Comparison of ENCODE assay signal across 28 cellular contexts in genomic region chr1:53535846-53536245, GRCh38.
DNase-seq lines count a peak whose midpoint lies in the region; ATAC-seq, FAIRE-seq and TF ChIP-seq lines count a peak whose summit lies in the region.
"Had no signal": no experiment of that assay in that cellular context is flagged by ENCODE, and none has a peak within 500 bp of the region (broad histone marks: within the 10 kb centered on the region; RNA-seq: fewer than 3 reads in every experiment).

No MANE protein-coding gene starts in this region.

- H3K4me3 ChIP-seq in H1 (ENCODE audit: extremely low read depth in 1 of 4, insufficient read depth in 2 of 4, low read depth in 3 of 4, low read length in 4 of 4) (no peak overlapping the region), MG63 (no peak overlapping the region)
- H3K4me3 ChIP-seq: breast epithelium, GM12878, thyroid gland had no signal

- TF ChIP-seq EP300 in H1 (IDR thresholded peaks at IDR 0.05; ENCODE audit: borderline replicate concordance in 1 of 2, low read depth in 2 of 2, low read length in 2 of 2), result no peak

- no peaks in the 10 kb centered on the region for H3K36me3 Mint-ChIP-seq in T-helper 2 cell treated with Interferon-gamma antibody and Interleukin-4, amounts not matched to agents 5 μg/mL and 100 μg/mL, for 36 hours (ENCODE audit: low read depth)
- H3K36me3 Mint-ChIP-seq in type B pancreatic cell, result no peaks in the 10 kb centered on the region
- H3K36me3 Mint-ChIP-seq in naive thymus-derived CD8-positive, alpha-beta T cell, result no peaks in the 10 kb centered on the region
- H3K36me3 Mint-ChIP-seq: CD8-positive, alpha-beta T cell; naive B cell had no signal

- DNase-seq in T-helper 2 cell treated with Interferon-gamma antibody and Interleukin-4, amounts not matched to agents 5 μg/mL and 100 μg/mL, for 36 hours (ENCODE audit: low spot score), result no peak
- DNase-seq in T-helper 2 cell, result no peak
- DNase-seq in RPMI7951 (ENCODE audit: low read depth), result peak; percentile 49
- DNase-seq in H1 (ENCODE audit: low read depth in 1 of 2, low spot score in 2 of 2), result no peak
- no peak for DNase-seq in type B pancreatic cell (ENCODE audit: extremely low spot score, unreplicated experiment)
- DNase-seq in activated CD8-positive, alpha-beta memory T cell treated with anti-CD3 and anti-CD28 coated beads, Interleukin-2, amount 50 U/mL, for 48 hours, result no peak
- DNase-seq in naive thymus-derived CD8-positive, alpha-beta T cell, result no peak
- DNase-seq in MG63, result no peak
- DNase-seq: activated CD4-positive, alpha-beta T cell treated with anti-CD3 and anti-CD28 coated beads, Interleukin-2, amount 50 U/mL, for 1 hour; activated CD8-positive, alpha-beta memory T cell treated with anti-CD3 and anti-CD28 coated beads, Interleukin-2, amount 50 U/mL, for 4 hours; activated naive CD8-positive, alpha-beta T cell treated with anti-CD3 and anti-CD28 coated beads, Interleukin-2, amount 50 U/mL, for 24 hours; DMS53; head of caudate nucleus; mesenchymal stem cell; naive B cell; NCI-H1417 treated with DMSO at 0.1 percent for 48 hours; stimulated activated CD4-positive, alpha-beta T cell treated with anti-CD3 and anti-CD28 coated beads, Interleukin-4, amount 100 ng/mL, for 24 hours; thyroid gland had no signal

- no peak for ATAC-seq in naive thymus-derived CD8-positive, alpha-beta T cell
- ATAC-seq: activated naive CD8-positive, alpha-beta T cell treated with anti-CD3 and anti-CD28 coated beads, Interleukin-2, amount 50 U/mL, for 24 hours; CD8-positive, alpha-beta T cell; GM12878 had no signal

- no peak overlapping the region for H2BK20ac ChIP-seq in H1 (ENCODE audit: low read length)

- no peaks in the 10 kb centered on the region for H3K4me1 Mint-ChIP-seq in T-helper 2 cell treated with Interferon-gamma antibody and Interleukin-4, amounts not matched to agents 5 μg/mL and 100 μg/mL, for 36 hours (ENCODE audit: low read depth)
- no peaks in the 10 kb centered on the region for H3K4me1 Mint-ChIP-seq in type B pancreatic cell (ENCODE audit: unreplicated experiment)
- H3K4me1 Mint-ChIP-seq in naive thymus-derived CD8-positive, alpha-beta T cell, result peaks cover 0 to 2% (median 0%) of the 10 kb centered on the region in 4 donors
- H3K4me1 Mint-ChIP-seq: activated naive CD8-positive, alpha-beta T cell treated with anti-CD3 and anti-CD28 coated beads, Interleukin-2, amount 50 U/mL, for 24 hours; naive B cell had no signal

- no peak overlapping the region for H3K27ac ChIP-seq in H1 (ENCODE audit: low read depth, low read length)
- H3K27ac ChIP-seq: 22Rv1, breast epithelium, thyroid gland had no signal

- H4K91ac ChIP-seq in H1 (replicated peaks; ENCODE audit: insufficient read length, low read length), result no peak overlapping the region

- no peak overlapping the region for H3K4ac ChIP-seq in H1 (replicated peaks; ENCODE audit: insufficient read length, low read depth, low read length)

- 97% methylated on average over 7 of the region's 7 CpGs; no CpG with 5 or more reads in 1 of the 2 experiments for WGBS in H1 (ENCODE audit: extremely low coverage in 1 of 2, insufficient coverage in 1 of 2, insufficient read length in 1 of 2, insufficient replicate concordance in 2 of 2, low coverage in 1 of 2, low lambda C conversion rate in 2 of 2, missing lambda C conversion rate in 1 of 2), 2 experiments

- H3K79me2 ChIP-seq in H1 (ENCODE audit: control insufficient read depth in 1 of 2, insufficient read depth in 2 of 2, low read length in 2 of 2), result no peaks in the 10 kb centered on the region

- no peak for FAIRE-seq in H1 (lab: Jason Lieb, UNC)
- FAIRE-seq: endometrium, GM12878, GM19239 had no signal

- H3K23me2 ChIP-seq in H1 (ENCODE audit: low read depth, low read length), result peaks cover 4% of the 10 kb centered on the region; the same call in 1 of the 2 replicates

- no peak overlapping the region for H2BK120ac ChIP-seq in H1 (replicated peaks; ENCODE audit: low read depth, low read length)

- TF ChIP-seq POLR2A in H1 (IDR thresholded peaks at IDR 0.05; ENCODE audit: control extremely low read depth in 1 of 2, low read depth in 2 of 2, low read length in 2 of 2), result no peak

- no peaks in the 10 kb centered on the region; a peak in 1 of 7 replicates for H3K27me3 ChIP-seq in H1 (replicated peaks in 1 of 4; ENCODE audit: control insufficient read depth in 3 of 4, extremely low read depth in 1 of 4, insufficient read depth in 3 of 4, low read length in 3 of 4)
- H3K27me3 ChIP-seq in MG63, result no peaks in the 10 kb centered on the region
- H3K27me3 ChIP-seq: breast epithelium, thyroid gland had no signal

- H2AK5ac ChIP-seq in H1 (ENCODE audit: low read depth, low read length), result 0 out of 2 replicates have a peak overlapping the region, but pooled peaks have one; percentile 15

- H2BK12ac ChIP-seq in H1 (ENCODE audit: low read depth, low read length), result no peak overlapping the region; the same call in 1 of the 2 replicates

- H4K5ac ChIP-seq in H1 (ENCODE audit: insufficient read length, low read depth, low read length), result no peak overlapping the region

- POLR2A ChIA-PET in H1 (lab: Charles Lee; ENCODE audit: partially characterized antibody), result interaction anchor here (1.6 kb wide), 1 partner anchor 9 kb away, joined by 5 read pairs; no protein-coding TSS in a partner anchor
- POLR2A ChIA-PET in naive thymus-derived CD8-positive, alpha-beta T cell (lab: Charles Lee), result no interaction called here

- no peak overlapping the region for H3K4me2 ChIP-seq in H1 (ENCODE audit: insufficient read depth in 1 of 2, low read depth in 2 of 2, low read length in 2 of 2)

- no peaks in the 10 kb centered on the region for H3K27me3 Mint-ChIP-seq in T-helper 2 cell treated with Interferon-gamma antibody and Interleukin-4, amounts not matched to agents 5 μg/mL and 100 μg/mL, for 36 hours (ENCODE audit: low read depth)
- H3K27me3 Mint-ChIP-seq in type B pancreatic cell, result peaks cover 19% of the 10 kb centered on the region
- H3K27me3 Mint-ChIP-seq in naive thymus-derived CD8-positive, alpha-beta T cell, result peaks cover 0 to 7% (median 0%) of the 10 kb centered on the region in 5 donors
- H3K27me3 Mint-ChIP-seq: activated naive CD8-positive, alpha-beta T cell treated with anti-CD3 and anti-CD28 coated beads, Interleukin-2, amount 50 U/mL, for 24 hours; stimulated activated naive CD8-positive, alpha-beta T cell treated with anti-CD3 and anti-CD28 coated beads, Interleukin-15, Interleukin-2, amounts not matched to agents 100 ng/mL and 50 ng/mL, for 24 hours had no signal

- H3K9me3 ChIP-seq in H1 (ENCODE audit: insufficient read depth in 2 of 2, low read depth in 1 of 2, low read length in 1 of 2) (no peaks in the 10 kb centered on the region), MG63 (no peaks in the 10 kb centered on the region)
- H3K9me3 ChIP-seq: breast epithelium, thyroid gland had no signal

- TF ChIP-seq CTCF in H1 (IDR thresholded peaks at IDR 0.05; ENCODE audit: control extremely low read depth in 1 of 3, insufficient read depth in 1 of 3, low read depth in 1 of 3, low read length in 3 of 3) (no peak), type B pancreatic cell (conservative IDR thresholded peaks at IDR 0.05) (no peak)

- no peak overlapping the region for H2AFZ ChIP-seq in H1 (ENCODE audit: low read length)

- no peak overlapping the region for H3K18ac ChIP-seq in H1 (ENCODE audit: extremely low read depth, low read length)

- H3K56ac ChIP-seq in H1 (replicated peaks; ENCODE audit: insufficient read length, low read depth, low read length), result no peak overlapping the region

- no peak overlapping the region for H3K9ac ChIP-seq in H1 (replicated peaks in 1 of 4; ENCODE audit: extremely low read depth in 1 of 4, low read depth in 3 of 4, low read length in 3 of 4)

- peak overlapping the region; percentile 24 for H3K27ac Mint-ChIP-seq in T-helper 2 cell treated with Interferon-gamma antibody and Interleukin-4, amounts not matched to agents 5 μg/mL and 100 μg/mL, for 36 hours
- H3K27ac Mint-ChIP-seq in type B pancreatic cell, result no peak overlapping the region
- H3K27ac Mint-ChIP-seq in naive thymus-derived CD8-positive, alpha-beta T cell, result no peak overlapping the region
- H3K27ac Mint-ChIP-seq: activated naive CD8-positive, alpha-beta T cell treated with anti-CD3 and anti-CD28 coated beads, Interleukin-2, amount 50 U/mL, for 24 hours; activated T-helper 2 cell treated with anti-CD3 and anti-CD28 coated beads, Interferon-gamma antibody, Interleukin-2, Interleukin-4, amounts not matched to agents 10 μg/mL and 5 μg/mL and 100 μg/mL, durations not matched to agents 14 hours and 24 hours and 36 hours; CD8-positive, alpha-beta T cell; dendritic cell treated with granulocyte-macrophage colony-stimulating factor and Interleukin-4, amounts not matched to agents 40 ng/mL and 50 ng/mL, for 4 days; stimulated activated naive CD8-positive, alpha-beta T cell treated with anti-CD3 and anti-CD28 coated beads, Interleukin-15, Interleukin-2, amounts not matched to agents 100 ng/mL and 50 ng/mL, for 24 hours; T-helper 1 cell treated with Interleukin-12 subunit alpha and Interleukin-12 subunit beta and Interleukin-4 antibody, amounts not matched to agents 30 μg/mL and 1 μg/mL, for 36 hours had no signal

- no peak overlapping the region for H2BK15ac ChIP-seq in H1 (ENCODE audit: low read length)

- H2BK5ac ChIP-seq in H1 (ENCODE audit: low read depth, low read length), result no peak overlapping the region

- no peaks in the 10 kb centered on the region for H3K36me3 ChIP-seq in H1 (ENCODE audit: control insufficient read depth in 2 of 4, insufficient read depth in 4 of 4, low read length in 3 of 4)
- H3K36me3 ChIP-seq in MG63, result no peaks in the 10 kb centered on the region
- H3K36me3 ChIP-seq: breast epithelium, thyroid gland had no signal

- H3K4me3 Mint-ChIP-seq in T-helper 2 cell treated with Interferon-gamma antibody and Interleukin-4, amounts not matched to agents 5 μg/mL and 100 μg/mL, for 36 hours, result no peak overlapping the region
- no peak overlapping the region for H3K4me3 Mint-ChIP-seq in type B pancreatic cell
- H3K4me3 Mint-ChIP-seq in naive thymus-derived CD8-positive, alpha-beta T cell, result no peak overlapping the region
- H3K4me3 Mint-ChIP-seq: activated naive CD8-positive, alpha-beta T cell treated with anti-CD3 and anti-CD28 coated beads, Interleukin-2, amount 50 U/mL, for 24 hours; CD8-positive, alpha-beta T cell; dendritic cell treated with granulocyte-macrophage colony-stimulating factor and Interleukin-4, amounts not matched to agents 40 ng/mL and 50 ng/mL, for 4 days; naive B cell; stimulated activated naive CD8-positive, alpha-beta T cell treated with anti-CD3 and anti-CD28 coated beads, Interleukin-15, Interleukin-2, amounts not matched to agents 100 ng/mL and 50 ng/mL, for 24 hours; T-helper 1 cell treated with Interleukin-12 subunit alpha and Interleukin-12 subunit beta and Interleukin-4 antibody, amounts not matched to agents 30 μg/mL and 1 μg/mL, for 36 hours had no signal

- H4K8ac ChIP-seq in H1 (ENCODE audit: extremely low read depth, insufficient read depth, low read length), result no peak overlapping the region

- H3K79me1 ChIP-seq in H1 (ENCODE audit: low read depth, low read length), result no peaks in the 10 kb centered on the region

- no peaks in the 10 kb centered on the region; a peak in 1 of 7 replicates for H3K4me1 ChIP-seq in H1 (replicated peaks in 1 of 4; ENCODE audit: control insufficient read depth in 3 of 4, insufficient read depth in 4 of 4, low read length in 3 of 4)
- H3K4me1 ChIP-seq: breast epithelium, thyroid gland had no signal

- H3K14ac ChIP-seq in H1 (ENCODE audit: insufficient read length), result no peak overlapping the region

- no peaks in the 10 kb centered on the region for H3K9me3 Mint-ChIP-seq in T-helper 2 cell treated with Interferon-gamma antibody and Interleukin-4, amounts not matched to agents 5 μg/mL and 100 μg/mL, for 36 hours
- no peaks in the 10 kb centered on the region for H3K9me3 Mint-ChIP-seq in type B pancreatic cell
- no peaks in the 10 kb centered on the region for H3K9me3 Mint-ChIP-seq in naive thymus-derived CD8-positive, alpha-beta T cell
- H3K9me3 Mint-ChIP-seq: activated naive CD8-positive, alpha-beta T cell treated with anti-CD3 and anti-CD28 coated beads, Interleukin-2, amount 50 U/mL, for 24 hours; activated T-helper 2 cell treated with anti-CD3 and anti-CD28 coated beads, Interferon-gamma antibody, Interleukin-2, Interleukin-4, amounts not matched to agents 10 μg/mL and 5 μg/mL and 100 μg/mL, durations not matched to agents 14 hours and 24 hours and 36 hours; CD8-positive, alpha-beta T cell; dendritic cell treated with granulocyte-macrophage colony-stimulating factor and Interleukin-4, amounts not matched to agents 40 ng/mL and 50 ng/mL, for 4 days; naive B cell; stimulated activated naive CD8-positive, alpha-beta T cell treated with anti-CD3 and anti-CD28 coated beads, Interleukin-15, Interleukin-2, amounts not matched to agents 100 ng/mL and 50 ng/mL, for 24 hours; T-helper 1 cell treated with Interleukin-12 subunit alpha and Interleukin-12 subunit beta and Interleukin-4 antibody, amounts not matched to agents 30 μg/mL and 1 μg/mL, for 36 hours had no signal

- H3K23ac ChIP-seq in H1 (ENCODE audit: insufficient read length), result no peak overlapping the region

- CTCF ChIA-PET in H1 (lab: Charles Lee; ENCODE audit: partially characterized antibody), result interaction anchor here (1.1 to 2.8 kb wide), 6 partner anchors 10 to 66 kb away, joined by 3 to 13 read pairs (median 5); no protein-coding TSS in a partner anchor

- TF ChIP-seq RAD21 in H1 (IDR thresholded peaks at IDR 0.05 in 1 of 2, conservative IDR thresholded peaks at IDR 0.05 in 1 of 2; ENCODE audit: low read depth in 2 of 2, low read length in 2 of 2), result no peak

- peaks cover 0 to 3% of the 10 kb centered on the region in 2 experiments for H4K20me1 ChIP-seq in H1 (replicated peaks in 1 of 2; ENCODE audit: control insufficient read depth in 1 of 2, insufficient read depth in 2 of 2, low read length in 2 of 2)
